8 cellular contexts compared by ENCODE assay signal in genomic region chr9:32571969-32572899, GRCh38. TPM values are rescaled to one million over a fixed set of nuclear protein-coding genes. Genes with fewer than 3 reads are reported as not detected.
DNase-seq lines count a peak whose midpoint lies in the region; ATAC-seq, FAIRE-seq and TF ChIP-seq lines count a peak whose summit lies in the region.

No MANE protein-coding gene starts in this region.

- TF ChIP-seq CTCF in fibroblast of the aortic adventitia (IDR thresholded peaks at IDR 0.05; ENCODE audit: insufficient read depth, low read length) (peak; percentile 76), neural crest cell (conservative IDR thresholded peaks at IDR 0.05) (peak; percentile 82)

- peak overlapping the region; percentile 99 for H3K27ac Mint-ChIP-seq in activated T-helper 17 cell treated with anti-CD3 and anti-CD28 coated beads, Interleukin-2, amount 50 U/mL, for 72 hours
- H3K27ac Mint-ChIP-seq in neural crest cell (ENCODE audit: unreplicated experiment): peak overlapping the region; percentile 99

- no peak for FAIRE-seq in HTR-8/SVneo (lab: Jason Lieb, UNC)

- ATAC-seq in GM21390 (IDR thresholded peaks at IDR 0.05; ENCODE audit: unreplicated experiment): peak; percentile 90
- ATAC-seq in activated T-helper 17 cell treated with anti-CD3 and anti-CD28 coated beads, Interleukin-2, amount 50 U/mL, for 72 hours (replicated peaks): peak; percentile 91

- peak overlapping the region; percentile 100 for H3K4me3 ChIP-seq in fibroblast of the aortic adventitia (ENCODE audit: low read depth, low read length)

- peak overlapping the region; percentile 100 for H3K4me3 Mint-ChIP-seq in activated T-helper 17 cell treated with anti-CD3 and anti-CD28 coated beads, Interleukin-2, amount 50 U/mL, for 72 hours
- H3K4me3 Mint-ChIP-seq in neural crest cell: peak overlapping the region; percentile 99

- H3K27me3 Mint-ChIP-seq in activated T-helper 17 cell treated with anti-CD3 and anti-CD28 coated beads, Interleukin-2, amount 50 U/mL, for 72 hours: no peaks in the 10 kb centered on the region
- H3K27me3 Mint-ChIP-seq in neural crest cell (ENCODE audit: low read depth): peaks cover 15% of the 10 kb centered on the region

- peak overlapping the region; percentile 83 for H3K27ac ChIP-seq in temporal lobe (ENCODE audit: low read depth, low read length)

- H3K36me3 Mint-ChIP-seq in activated T-helper 17 cell treated with anti-CD3 and anti-CD28 coated beads, Interleukin-2, amount 50 U/mL, for 72 hours (ENCODE audit: low read depth): peaks cover 40% of the 10 kb centered on the region
- H3K36me3 Mint-ChIP-seq in neural crest cell (ENCODE audit: low read depth): no peaks in the 10 kb centered on the region

- H3K9me3 Mint-ChIP-seq in activated T-helper 17 cell treated with anti-CD3 and anti-CD28 coated beads, Interleukin-2, amount 50 U/mL, for 72 hours: no peaks in the 10 kb centered on the region
- no peaks in the 10 kb centered on the region for H3K9me3 Mint-ChIP-seq in neural crest cell

- DNase-seq in DMS153 treated with DMSO at 0.1 percent for 48 hours (lab: John Stamatoyannopoulos, UW; ENCODE audit: unreplicated experiment): peak; percentile 33
- DNase-seq in HTR-8/SVneo (ENCODE audit: insufficient read length, low spot score): peak; percentile 60
- DNase-seq in fibroblast of the aortic adventitia (ENCODE audit: low read depth): peak; percentile 79
- DNase-seq in neural crest cell (ENCODE audit: low read depth, low spot score): peak; percentile 31

- H3K4me1 Mint-ChIP-seq in activated T-helper 17 cell treated with anti-CD3 and anti-CD28 coated beads, Interleukin-2, amount 50 U/mL, for 72 hours: peaks cover 14% of the 10 kb centered on the region
- H3K4me1 Mint-ChIP-seq in neural crest cell: peaks cover 22% of the 10 kb centered on the region

TF ChIP-seq in PFSK-1, 5 proteins besides CTCF, POLR2A, EP300 and RAD21:
- TF ChIP-seq SIN3A (IDR thresholded peaks at IDR 0.05; ENCODE audit: borderline replicate concordance, insufficient read depth, low read length) (0 out of 2 replicates have a peak, but pooled peaks have one; percentile 48), POLR2AphosphoS5 (IDR thresholded peaks at IDR 0.05; ENCODE audit: low read depth, low read length) (no peak), FOXP2 (optimal IDR thresholded peaks at IDR 0.05; ENCODE audit: borderline replicate concordance, extremely low read depth, extremely low read length, insufficient read depth) (no peak)

RNA-seq across cellular contexts. Expression of gene NDUFB6, which starts 0.7 kb away (rescaled TPM):
- 76.6 TPM for polyA plus RNA-seq in PFSK-1 (2012; ENCODE audit: insufficient read length, low read depth)
- 10 to 100 TPM; 39.7 to 50.5 TPM for total RNA-seq in activated T-helper 17 cell treated with anti-CD3 and anti-CD28 coated beads, Interleukin-2, amount 50 U/mL, for 72 hours
- total RNA-seq in fibroblast of the aortic adventitia (ENCODE audit: low replicate concordance): 39.2 and 63.0 TPM in 2 replicates
- 55.5 and 56.7 TPM in 2 replicates for total RNA-seq in neural crest cell
- total RNA-seq in temporal lobe: 27.0 TPM

RNA-seq across cellular contexts. Expression of gene TOPORS, which starts 19.8 kb away (rescaled TPM):
- 3.1 TPM for polyA plus RNA-seq in PFSK-1 (2012; ENCODE audit: insufficient read length, low read depth)
- total RNA-seq in activated T-helper 17 cell treated with anti-CD3 and anti-CD28 coated beads, Interleukin-2, amount 50 U/mL, for 72 hours: 10 to 100 TPM; 12.9 to 16.4 TPM
- total RNA-seq in fibroblast of the aortic adventitia (ENCODE audit: low replicate concordance) (19.7 and 40.6 TPM in 2 replicates), neural crest cell (20.8 and 21.0 TPM in 2 replicates), temporal lobe (32.5 TPM)

RNA-seq across cellular contexts. Expression of gene SMIM27, which starts 20.1 kb away (rescaled TPM):
- 7.6 TPM for polyA plus RNA-seq in PFSK-1 (2012; ENCODE audit: insufficient read length, low read depth)
- 10 to 100 TPM; 10.5 to 11.8 TPM for total RNA-seq in activated T-helper 17 cell treated with anti-CD3 and anti-CD28 coated beads, Interleukin-2, amount 50 U/mL, for 72 hours
- total RNA-seq in fibroblast of the aortic adventitia (ENCODE audit: low replicate concordance) (1.6 and 1.9 TPM in 2 replicates), neural crest cell (10.2 and 13.6 TPM in 2 replicates), temporal lobe (3.0 TPM)

RNA-seq across cellular contexts. Expression of gene RIGI, which starts 46.2 kb away (rescaled TPM):
- polyA plus RNA-seq in PFSK-1 (2012; ENCODE audit: insufficient read length, low read depth): 0.46 TPM
- total RNA-seq in activated T-helper 17 cell treated with anti-CD3 and anti-CD28 coated beads, Interleukin-2, amount 50 U/mL, for 72 hours: 1 to 10 TPM; 4.8 to 6.8 TPM
- total RNA-seq in fibroblast of the aortic adventitia (ENCODE audit: low replicate concordance) (10.2 and 13.9 TPM in 2 replicates), neural crest cell (6.4 and 6.6 TPM in 2 replicates), temporal lobe (3.9 TPM)

Comparison
In these comparisons a context has a peak if more than half of its experiments do, and no peak if none do; other contexts are left out.
1. Peak in every context shown above with its lines: DNase-seq, ATAC-seq, H3K4me3 ChIP-seq and H3K27ac ChIP-seq.